ENCODE assay signal across 8 cellular contexts in genomic region chr17:29807520-29808361, GRCh38.
DNase-seq lines count a peak whose midpoint lies in the region; ATAC-seq and TF ChIP-seq lines count a peak whose summit lies in the region.

No MANE protein-coding gene starts in this region.

- TF ChIP-seq CTCF in activated B cell treated with CpG ODN at 0.5 μM for 24 hours (IDR thresholded peaks at IDR 0.05) (peak; percentile 49), cardiac fibroblast (IDR thresholded peaks at IDR 0.05; ENCODE audit: low read depth, low read length) (peak; percentile 69)

- peak; percentile 83 for ATAC-seq in activated B cell treated with CpG ODN at 0.5 μM for 24 hours (ENCODE audit: low read depth)

- intact Hi-C loops in activated B cell treated with CpG ODN at 0.5 μM for 24 hours (cut with micrococcal nuclease) = loop anchor here (1.0 to 5.0 kb wide), 6 partner anchors 35 to 286 kb away; no protein-coding TSS in a partner anchor

- POLR2A ChIA-PET in activated B cell treated with CpG ODN at 0.5 μM for 24 hours (lab: Charles Lee) = interaction anchor here (0.6 to 4.7 kb wide), 8 partner anchors 72 to 718 kb away, joined by 3 to 112 read pairs (median 6); partner anchors contain the start of gene SSH2

- no peaks in the 10 kb centered on the region for H3K36me3 Mint-ChIP-seq in activated B cell treated with CpG ODN at 0.5 μM for 24 hours (ENCODE audit: low read depth)

- H3K27ac Mint-ChIP-seq in activated B cell treated with CpG ODN at 0.5 μM for 24 hours = no peak overlapping the region

- no peak overlapping the region for H3K4me3 ChIP-seq in cardiac fibroblast (replicated peaks in 1 of 2; ENCODE audit: low read depth in 2 of 2, low read length in 2 of 2)

- H3K4me1 Mint-ChIP-seq in activated B cell treated with CpG ODN at 0.5 μM for 24 hours = peaks cover 29% of the 10 kb centered on the region

- DNase-seq in NCI-H1436 (lab: John Stamatoyannopoulos, UW) = peak; percentile 60
- DNase-seq in NCI-H1436 treated with DMSO at 0.1 percent for 48 hours (lab: John Stamatoyannopoulos, UW) = no peak
- DNase-seq in NCI-H2081 (lab: John Stamatoyannopoulos, UW) = peak; percentile 17 to 34
- peak; percentile 23 for DNase-seq in activated B cell treated with CpG ODN at 0.5 μM for 24 hours
- peak; percentile 79 to 81 for DNase-seq in cardiac fibroblast (ENCODE audit: low read depth in 2 of 2)
- DNase-seq in islet precursor cell = peak; percentile 76
- DNase-seq in stimulated activated CD4-positive, alpha-beta T cell treated with anti-CD3 and anti-CD28 coated beads, Interleukin-1b, Interleukin-23, amount 100 ng/mL, for 24 hours (ENCODE audit: low read depth in 4 of 4, low spot score in 1 of 4) = peak; percentile 39 to 56 (median 50)
- DNase-seq in mesenteric fat pad (ENCODE audit: low spot score) = no peak

- H3K27me3 Mint-ChIP-seq in activated B cell treated with CpG ODN at 0.5 μM for 24 hours = no peaks in the 10 kb centered on the region

- H3K4me3 Mint-ChIP-seq in activated B cell treated with CpG ODN at 0.5 μM for 24 hours = peak overlapping the region; percentile 49

- H3K9me3 Mint-ChIP-seq in activated B cell treated with CpG ODN at 0.5 μM for 24 hours = no peaks in the 10 kb centered on the region

- CTCF ChIA-PET in activated B cell treated with CpG ODN at 0.5 μM for 24 hours (lab: Charles Lee) = interaction anchor here (0.6 to 12.0 kb wide), 28 partner anchors 12 to 297 kb away, joined by 3 to 241 read pairs (median 4); partner anchors contain the start of genes CORO6 and SSH2

Comparison
In these comparisons a context has a peak if more than half of its experiments do, and no peak if none do; other contexts are left out.
1. DNase-seq: peak in NCI-H1436 (single experiment), NCI-H2081 (2 of 2), activated B cell treated with CpG ODN at 0.5 μM for 24 hours (single experiment), cardiac fibroblast (2 of 2), islet precursor cell (single experiment) and stimulated activated CD4-positive, alpha-beta T cell treated with anti-CD3 and anti-CD28 coated beads, Interleukin-1b, Interleukin-23, amount 100 ng/mL, for 24 hours (4 of 4); none in NCI-H1436 treated with DMSO at 0.1 percent for 48 hours (single experiment) and mesenteric fat pad (single experiment).